Comparison of ENCODE assay signal across 17 cellular contexts in genomic region chr10:74500806-74501205, GRCh38.
DNase-seq lines count a peak whose midpoint lies in the region; FAIRE-seq and TF ChIP-seq lines count a peak whose summit lies in the region.
"Had no signal": no experiment of that assay in that cellular context is flagged by ENCODE, and none has a peak within 500 bp of the region (broad histone marks: within the 10 kb centered on the region; RNA-seq: fewer than 3 reads in every experiment).

No MANE protein-coding gene starts in this region.

- peaks cover 7% of the 10 kb centered on the region for H3K9me3 Mint-ChIP-seq in chondrocyte (ENCODE audit: low read depth)

- H3K4me3 ChIP-seq in adipocyte (ENCODE audit: low read length) (peak overlapping the region; percentile 46), foreskin fibroblast (ENCODE audit: low read depth in 1 of 2, low read length in 2 of 2) (no peak overlapping the region), coronary artery (no peak overlapping the region)
- H3K4me3 ChIP-seq: testis had no signal

- TF ChIP-seq CTCF in foreskin fibroblast (IDR thresholded peaks at IDR 0.05; ENCODE audit: low read depth, low read length) (no peak), coronary artery (IDR thresholded peaks at IDR 0.05) (no peak), chondrocyte (IDR thresholded peaks at IDR 0.05) (no peak)

- H3K4me1 ChIP-seq in adipocyte (ENCODE audit: control insufficient read depth, insufficient read depth, low read length), result peaks cover 31% of the 10 kb centered on the region

- peak; percentile 13 for FAIRE-seq in GM12891 (lab: Jason Lieb, UNC)
- FAIRE-seq: HTR-8/SVneo had no signal

- peak overlapping the region; percentile 40 for H3K9ac ChIP-seq in adipocyte (ENCODE audit: low read length)

- no peak for TF ChIP-seq POLR2A in GM12891 (IDR thresholded peaks at IDR 0.05; ENCODE audit: low read depth, low read length)

- H3K4me3 Mint-ChIP-seq in chondrocyte (ENCODE audit: unreplicated experiment), result no peak overlapping the region
- H3K4me3 Mint-ChIP-seq: brain had no signal

- peaks cover 3% of the 10 kb centered on the region for H3K9me3 ChIP-seq in adipocyte (ENCODE audit: control insufficient read depth, low read length)
- H3K9me3 ChIP-seq: testis had no signal

- H3K4me1 Mint-ChIP-seq in chondrocyte (ENCODE audit: low read depth), result peaks cover 25% of the 10 kb centered on the region

- H3K27ac Mint-ChIP-seq in chondrocyte (ENCODE audit: unreplicated experiment), result no peak overlapping the region

- H3K27ac ChIP-seq in coronary artery, result no peak overlapping the region
- H3K27ac ChIP-seq: C4-2B, testis had no signal

- H3K27me3 Mint-ChIP-seq in chondrocyte (ENCODE audit: low read depth), result no peaks in the 10 kb centered on the region
- H3K27me3 Mint-ChIP-seq: brain had no signal

- no peaks in the 10 kb centered on the region for H3K27me3 ChIP-seq in adipocyte (replicated peaks; ENCODE audit: control insufficient read depth, insufficient read depth, low read length)
- H3K27me3 ChIP-seq: testis had no signal

- H3K36me3 ChIP-seq in adipocyte (ENCODE audit: control insufficient read depth, insufficient read depth, low read length, severe bottlenecking), result peaks cover 10% of the 10 kb centered on the region

- H3K36me3 Mint-ChIP-seq in chondrocyte (ENCODE audit: low read depth), result peaks cover 1% of the 10 kb centered on the region

- DNase-seq in AG08395 (ENCODE audit: low spot score) (peak; percentile 28), GM12891 (ENCODE audit: insufficient read length, low spot score) (no peak), adipocyte (ENCODE audit: low read depth) (peak; percentile 84), foreskin fibroblast (peak; percentile 18 to 52), coronary artery (ENCODE audit: low spot score) (no peak), SKM-1 (lab: John Stamatoyannopoulos, UW; ENCODE audit: unreplicated experiment) (no peak), chondrocyte (ENCODE audit: low spot score) (no peak), NOMO-1 treated with dmso at 0.1 percent for 144 hours (lab: John Stamatoyannopoulos, UW; ENCODE audit: unreplicated experiment) (no peak)
- DNase-seq: DMS79 treated with DMSO at 0.1 percent for 48 hours, NCI-H2107, NCI-H774, RPMI8226, T-helper 2 cell, testis had no signal

TF ChIP-seq in GM12891, 5 proteins besides CTCF, POLR2A, EP300 and RAD21:
- no peak for TF ChIP-seq SPI1 (IDR thresholded peaks at IDR 0.05; ENCODE audit: low read depth, low read length)
- no peak for TF ChIP-seq POU2F2 (IDR thresholded peaks at IDR 0.05; ENCODE audit: low read depth, low read length)
- no peak for TF ChIP-seq TAF1 (IDR thresholded peaks at IDR 0.05; ENCODE audit: low read depth, low read length)
- TF ChIP-seq PAX5 (IDR thresholded peaks at IDR 0.05; ENCODE audit: insufficient read depth, low read length, severe bottlenecking), result no peak
- TF ChIP-seq POLR2AphosphoS5 (IDR thresholded peaks at IDR 0.05; ENCODE audit: low read depth, low read length), result no peak

Comparison
In these comparisons a context has a peak if more than half of its experiments do, and no peak if none do; other contexts are left out.
1. DNase-seq: peak in AG08395 (single experiment), adipocyte (single experiment) and foreskin fibroblast (2 of 2); none in GM12891 (single experiment), coronary artery (single experiment), SKM-1 (single experiment), chondrocyte (single experiment) and NOMO-1 treated with dmso at 0.1 percent for 144 hours (single experiment).